24 cellular contexts compared by ENCODE assay signal in the genomic region with DNA sequence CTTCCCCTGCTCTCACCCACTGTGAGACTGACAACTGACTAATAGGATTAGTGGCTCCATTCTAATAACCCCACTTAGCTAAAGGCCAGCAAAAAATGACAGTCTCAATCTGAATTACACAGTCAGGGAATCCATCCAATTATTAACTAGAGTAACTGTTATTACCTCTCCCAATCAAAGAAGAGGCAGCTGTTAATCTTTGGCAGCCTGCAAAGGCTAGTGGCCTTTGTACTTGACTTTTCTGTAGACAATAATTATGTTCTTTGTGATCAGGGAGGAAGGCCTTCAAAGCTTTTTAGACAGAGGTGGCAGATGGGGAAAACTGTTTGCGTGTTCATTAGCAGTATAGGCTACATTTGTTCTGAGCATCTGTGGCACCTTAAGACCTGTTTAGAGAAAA.
DNase-seq lines count a peak whose midpoint lies in the region; ATAC-seq and TF ChIP-seq lines count a peak whose summit lies in the region.
"Had no signal": no experiment of that assay in that cellular context is flagged by ENCODE, and none has a peak within 500 bp of the region (broad histone marks: within the 10 kb centered on the region; RNA-seq: fewer than 3 reads in every experiment).

No MANE protein-coding gene starts in this region.

- no peak overlapping the region for H3K4me2 ChIP-seq in hepatocyte

- no peaks in the 10 kb centered on the region for H3K27me3 ChIP-seq in hepatocyte
- H3K27me3 ChIP-seq: brain microvascular endothelial cell, testis had no signal

- no peak for TF ChIP-seq CTCF in hepatocyte (IDR thresholded peaks at IDR 0.05; ENCODE audit: poor library complexity)

- WGBS in hepatocyte (ENCODE audit: low lambda C conversion rate, missing lambda C conversion rate): 76% methylated on average over 1 of the region's 1 CpG

- no peaks in the 10 kb centered on the region for H4K20me1 ChIP-seq in hepatocyte (ENCODE audit: insufficient read depth, poor library complexity, severe bottlenecking)

- H2AFZ ChIP-seq in hepatocyte: no peak overlapping the region

- no peaks in the 10 kb centered on the region for H3K9me2 ChIP-seq in hepatocyte (replicated peaks; ENCODE audit: insufficient read depth)

- H3K9me3 ChIP-seq in hepatocyte (ENCODE audit: low read depth): no peaks in the 10 kb centered on the region
- H3K9me3 ChIP-seq: psoas muscle, testis had no signal

- H3K4me3 ChIP-seq in hepatocyte: no peak overlapping the region
- H3K4me3 ChIP-seq: psoas muscle, testis had no signal

- no peak for ATAC-seq in HG03045 (IDR thresholded peaks at IDR 0.05; ENCODE audit: unreplicated experiment)
- ATAC-seq: activated T-cell treated with anti-CD3 and anti-CD28 coated beads, Interleukin-2, amount 50 U/mL, for 4 hours; naive thymus-derived CD8-positive, alpha-beta T cell; psoas muscle had no signal

- no peaks in the 10 kb centered on the region for H3K79me2 ChIP-seq in hepatocyte

- H3K4me1 ChIP-seq in hepatocyte (ENCODE audit: insufficient read depth): no peaks in the 10 kb centered on the region
- H3K4me1 ChIP-seq: psoas muscle, testis had no signal

- H3K27ac ChIP-seq in hepatocyte: no peak overlapping the region
- H3K27ac ChIP-seq: brain microvascular endothelial cell, HL-60, psoas muscle, testis, VCaP had no signal

- DNase-seq in NCI-H1105 treated with DMSO at 0.1 percent for 48 hours (lab: John Stamatoyannopoulos, UW) (peak; percentile 86), NCI-H446 treated with DMSO at 0.1 percent for 48 hours (lab: John Stamatoyannopoulos, UW) (peak; percentile 65), hepatocyte (ENCODE audit: low spot score) (peak; percentile 29), retina (peak; percentile 39), hypothalamus (lab: John Stamatoyannopoulos, UW) (no peak)
- no peak for DNase-seq in activated naive CD4-positive, alpha-beta T cell (lab: John Stamatoyannopoulos, UW)
- DNase-seq: activated CD4-positive, alpha-beta memory T cell treated with anti-CD3 and anti-CD28 coated beads for 36 hours; activated naive CD8-positive, alpha-beta T cell treated with anti-CD3 and anti-CD28 coated beads, Interleukin-2, amount 10 ng/mL, durations not matched to agents 7 days and 5 days; activated T-cell treated with anti-CD3 and anti-CD28 coated beads, Interleukin-2, amount 50 U/mL, for 4 hours; brain microvascular endothelial cell; Calu3; dermis blood vessel endothelial cell; erythroblast; GF-D8; KBM-7; mammary epithelial cell; naive thymus-derived CD8-positive, alpha-beta T cell; NCI-H187; psoas muscle; SW 1271; testis had no signal

- no peaks in the 10 kb centered on the region for H3K36me3 ChIP-seq in hepatocyte (replicated peaks; ENCODE audit: insufficient read depth, low read depth)
- H3K36me3 ChIP-seq: brain microvascular endothelial cell had no signal

Comparison
In these comparisons a context has a peak if more than half of its experiments do, and no peak if none do; other contexts are left out.
1. DNase-seq: peak in NCI-H1105 treated with DMSO at 0.1 percent for 48 hours (single experiment), NCI-H446 treated with DMSO at 0.1 percent for 48 hours (single experiment), hepatocyte (single experiment) and retina (single experiment); none in activated naive CD4-positive, alpha-beta T cell (0 of 4) and hypothalamus (0 of 51).